22 cellular contexts compared by ENCODE assay signal in genomic region chr9:17229945-17230560, GRCh38.
DNase-seq lines count a peak whose midpoint lies in the region; ATAC-seq and TF ChIP-seq lines count a peak whose summit lies in the region.
"Had no signal": no experiment of that assay in that cellular context is flagged by ENCODE, and none has a peak within 500 bp of the region (broad histone marks: within the 10 kb centered on the region; RNA-seq: fewer than 3 reads in every experiment).

No MANE protein-coding gene starts in this region.

- no peak for DNase-seq in DND-41
- DNase-seq in LHCN-M2 (ENCODE audit: low read depth), result peak; percentile 2
- DNase-seq in RPMI7951 (ENCODE audit: low read depth), result peak; percentile 25
- DNase-seq in GM10248 (ENCODE audit: extremely low spot score), result no peak
- DNase-seq in D341Med (ENCODE audit: low spot score), result no peak
- no peak for DNase-seq in Right ventricle myocardium superior
- DNase-seq: activated B cell treated with CpG ODN at 0.5 μM for 24 hours; activated CD8-positive, alpha-beta T cell treated with anti-CD3 and anti-CD28 coated beads for 36 hours; activated naive CD4-positive, alpha-beta T cell treated with anti-CD3 and anti-CD28 coated beads, Interleukin-2, amount 50 U/mL, for 16 hours; activated T-cell treated with anti-CD3 and anti-CD28 coated beads, Interleukin-2, amount 50 U/mL, for 48 hours; AML-193; effector memory CD8-positive, alpha-beta T cell; GF-D8; GOT3; heart right ventricle; naive thymus-derived CD8-positive, alpha-beta T cell; NCI-H1105 treated with DMSO at 0.1 percent for 48 hours; SHP77 treated with DMSO at 0.1 percent for 48 hours; stimulated activated CD4-positive, alpha-beta T cell treated with anti-CD3 and anti-CD28 coated beads, Interleukin-4, amount 100 ng/mL, for 24 hours; uterus had no signal

- peaks cover under 1% of the 10 kb centered on the region; the same call in 1 of the 2 replicates for H4K20me1 ChIP-seq in DND-41 (ENCODE audit: insufficient read depth, low read length)

- no peak overlapping the region for H3K27ac ChIP-seq in DND-41 (ENCODE audit: low read length)
- H3K27ac ChIP-seq in liver (ENCODE audit: low read depth in 1 of 2, low read length in 2 of 2), result peak overlapping the region; percentile 4 to 64
- H3K27ac ChIP-seq: heart right ventricle, uterus had no signal

- ATAC-seq in DND-41 (ENCODE audit: insufficient read depth, low read depth), result peak; percentile 39; the same call in 1 of the 3 replicates
- no peak for ATAC-seq in Right ventricle myocardium superior (ENCODE audit: poor library complexity)
- ATAC-seq: activated CD8-positive, alpha-beta T cell treated with anti-CD3 and anti-CD28 coated beads for 36 hours; effector memory CD8-positive, alpha-beta T cell; heart right ventricle; naive thymus-derived CD8-positive, alpha-beta T cell had no signal

- TF ChIP-seq CTCF in DND-41 (IDR thresholded peaks at IDR 0.05; ENCODE audit: borderline replicate concordance, extremely low read depth, low read length, poor library complexity, severe bottlenecking) (no peak), liver (IDR thresholded peaks at IDR 0.05; ENCODE audit: low read depth, low read length, missing input control) (no peak), GM10248 (IDR thresholded peaks at IDR 0.05; ENCODE audit: control extremely low read depth, extremely low read depth, low read depth, missing control alignments) (no peak)

- H3K9me3 ChIP-seq in DND-41 (ENCODE audit: insufficient read depth, low read length, severe bottlenecking), result no peaks in the 10 kb centered on the region
- H3K9me3 ChIP-seq in liver (ENCODE audit: control insufficient read depth in 4 of 4, low read length in 3 of 4), result no peaks in the 10 kb centered on the region
- H3K9me3 ChIP-seq: heart right ventricle, uterus had no signal

- CTCF ChIA-PET in GM10248 (lab: Yijun Ruan, JAX), result no interaction called here

- no peaks in the 10 kb centered on the region; the same call in 1 of the 2 replicates for H3K36me3 ChIP-seq in DND-41 (ENCODE audit: insufficient read depth, low read length)
- H3K36me3 ChIP-seq in liver (ENCODE audit: control insufficient read depth in 4 of 4, insufficient read depth in 3 of 4, low read depth in 1 of 4, low read length in 3 of 4), result no peaks in the 10 kb centered on the region
- H3K36me3 ChIP-seq: uterus had no signal

- H3K4me1 ChIP-seq in DND-41 (ENCODE audit: insufficient read depth, low read length), result no peaks in the 10 kb centered on the region
- H3K4me1 ChIP-seq in liver (ENCODE audit: control insufficient read depth in 4 of 4, insufficient read depth in 4 of 4, low read length in 3 of 4), result peaks cover 2 to 23% (median 13%) of the 10 kb centered on the region in 4 donors
- H3K4me1 ChIP-seq: heart right ventricle, uterus had no signal

- WGBS in liver, result 84% methylated on average over 4 of the region's 4 CpGs

- intact Hi-C loops in Right ventricle myocardium superior (cut with DNase I), result no loop called here

- H3K9ac ChIP-seq in DND-41 (ENCODE audit: low read depth, low read length) (no peak overlapping the region), liver (ENCODE audit: low read depth in 1 of 2, low read length in 2 of 2) (no peak overlapping the region)

- no peak overlapping the region for H2AFZ ChIP-seq in DND-41 (ENCODE audit: low read depth, low read length)

- no peaks in the 10 kb centered on the region for H3K79me2 ChIP-seq in DND-41 (ENCODE audit: insufficient read depth, low read length)

- no peak overlapping the region for H3K4me2 ChIP-seq in DND-41 (ENCODE audit: insufficient read depth, low read length)
- H3K4me2 ChIP-seq: smooth muscle cell had no signal

- no peak for TF ChIP-seq RAD21 in liver (IDR thresholded peaks at IDR 0.05)

- H3K4me3 ChIP-seq in DND-41 (ENCODE audit: low read depth in 1 of 2, low read length in 2 of 2) (no peak overlapping the region), liver (ENCODE audit: low read depth in 1 of 3, low read length in 3 of 3) (no peak overlapping the region)
- H3K4me3 ChIP-seq: heart right ventricle, smooth muscle cell, uterus had no signal

- H3K27me3 ChIP-seq in DND-41 (ENCODE audit: insufficient read depth, low read length, poor library complexity) (no peaks in the 10 kb centered on the region), liver (ENCODE audit: control insufficient read depth in 4 of 4, insufficient read depth in 4 of 4, low read length in 3 of 4) (no peaks in the 10 kb centered on the region)
- H3K27me3 ChIP-seq: heart right ventricle, uterus had no signal

- POLR2A ChIA-PET in GM10248 (lab: Yijun Ruan, JAX), result no interaction called here

TF ChIP-seq in liver, 16 proteins besides CTCF, POLR2A, EP300 and RAD21:
- TF ChIP-seq FOXA2 (IDR thresholded peaks at IDR 0.05) (no peak), TAF1 (conservative IDR thresholded peaks at IDR 0.05) (no peak), JUND (IDR thresholded peaks at IDR 0.05) (no peak)

Comparison
In these comparisons a context has a peak if more than half of its experiments do, and no peak if none do; other contexts are left out.
1. DNase-seq: peak in LHCN-M2 (single experiment) and RPMI7951 (single experiment); none in DND-41 (single experiment), GM10248 (single experiment), D341Med (single experiment) and Right ventricle myocardium superior (single experiment).